In genomic region chr3:138921316-138922292, GRCh38 we compare ENCODE assay signal across 14 cellular contexts. TPM values are rescaled to one million over a fixed set of nuclear protein-coding genes. Genes with fewer than 3 reads are reported as not detected.
DNase-seq lines count a peak whose midpoint lies in the region; FAIRE-seq and TF ChIP-seq lines count a peak whose summit lies in the region.
"Had no signal": no experiment of that assay in that cellular context is flagged by ENCODE, and none has a peak within 500 bp of the region (broad histone marks: within the 10 kb centered on the region; RNA-seq: fewer than 3 reads in every experiment).

No MANE protein-coding gene starts in this region.

- H2AFZ ChIP-seq in mesenchymal stem cell (ENCODE audit: low read depth, low read length): no peak overlapping the region
- H2AFZ ChIP-seq: hepatocyte had no signal

- H3K79me1 ChIP-seq in mesenchymal stem cell (replicated peaks; ENCODE audit: low read length, poor library complexity, severe bottlenecking): no peaks in the 10 kb centered on the region

- CTCF ChIA-PET in BJ (lab: Yijun Ruan, JAX): interaction anchor here (0.5 to 14.1 kb wide), 12 partner anchors 11 to 742 kb away, joined by 3 to 291 read pairs (median 4); partner anchors contain the start of genes CEP70 and FAIM
- CTCF ChIA-PET in CD4-positive, alpha-beta memory T cell (lab: Charles Lee; ENCODE audit: partially characterized antibody): interaction anchor here (0.6 to 18.8 kb wide), 11 partner anchors 7 to 509 kb away, joined by 3 to 739 read pairs (median 9); partner anchors contain the start of gene CEP70

- H3K27me3 Mint-ChIP-seq in CD4-positive, alpha-beta memory T cell: peaks cover 4 to 13% of the 10 kb centered on the region in 2 donors

- no peak overlapping the region for H3K4me3 Mint-ChIP-seq in CD4-positive, alpha-beta memory T cell
- H3K4me3 Mint-ChIP-seq: naive thymus-derived CD4-positive, alpha-beta T cell; stimulated activated naive B cell treated with anti-CD40 and anti-IgM and Interleukin-4, amounts not matched to agents 10 μg/mL and 1 μg/mL and 100 μg/mL, for 72 hours; T-helper 2 cell treated with Interferon-gamma antibody and Interleukin-4, amounts not matched to agents 5 μg/mL and 100 μg/mL, for 36 hours had no signal

- no peak for FAIRE-seq in bronchial epithelial cell (lab: Jason Lieb, UNC)

- no peak overlapping the region for H3K18ac ChIP-seq in mesenchymal stem cell (ENCODE audit: low read depth in 1 of 2, low read length in 2 of 2)

- H2BK12ac ChIP-seq in mesenchymal stem cell (ENCODE audit: low read length in 2 of 2): no peak overlapping the region

- no peak overlapping the region for H3K14ac ChIP-seq in mesenchymal stem cell (ENCODE audit: low read length in 2 of 2)

- peaks cover 11% of the 10 kb centered on the region for H3K4me1 ChIP-seq in mesenchymal stem cell (ENCODE audit: control insufficient read depth, insufficient read depth, low read depth, low read length)
- no peaks in the 10 kb centered on the region for H3K4me1 ChIP-seq in CD4-positive, alpha-beta memory T cell (ENCODE audit: insufficient read depth, low read length)

- H2BK15ac ChIP-seq in mesenchymal stem cell (ENCODE audit: low read depth, poor library complexity, severe bottlenecking): no peak overlapping the region

- H3K27me3 ChIP-seq in BJ (ENCODE audit: control insufficient read depth, insufficient read depth, low read length): peaks cover 4% of the 10 kb centered on the region
- H3K27me3 ChIP-seq in bronchial epithelial cell (ENCODE audit: control insufficient read depth, insufficient read depth, low read length): no peaks in the 10 kb centered on the region
- H3K27me3 ChIP-seq in mesenchymal stem cell (ENCODE audit: control insufficient read depth in 1 of 2, insufficient read depth in 1 of 2, low read length in 2 of 2): peaks cover 0 to 4% of the 10 kb centered on the region in 2 experiments
- H3K27me3 ChIP-seq in CD4-positive, alpha-beta memory T cell (ENCODE audit: insufficient read depth, low read length): peaks cover 3% of the 10 kb centered on the region
- H3K27me3 ChIP-seq: hepatocyte had no signal

- no peak for TF ChIP-seq CTCF in BJ (IDR thresholded peaks at IDR 0.05; ENCODE audit: insufficient read depth, low read depth, low read length)
- TF ChIP-seq CTCF in bronchial epithelial cell (IDR thresholded peaks at IDR 0.05; ENCODE audit: insufficient read depth, low read length, severe bottlenecking): no peak

- intact Hi-C loops in CD4-positive, alpha-beta memory T cell (cut with micrococcal nuclease): loop anchor here (2.0 to 5.0 kb wide), 2 partner anchors 734 to 853 kb away; partner anchors contain the start of gene ARMC8

- 62% methylated on average over 6 of the region's 8 CpGs for WGBS in mesenchymal stem cell

- H3K9me3 ChIP-seq in mesenchymal stem cell (ENCODE audit: control insufficient read depth, low read length): no peaks in the 10 kb centered on the region
- H3K9me3 ChIP-seq in CD4-positive, alpha-beta memory T cell (ENCODE audit: control insufficient read depth in 1 of 2, low read length in 2 of 2): no peaks in the 10 kb centered on the region

- H4K91ac ChIP-seq in mesenchymal stem cell (ENCODE audit: low read length): no peak overlapping the region

- POLR2A ChIA-PET in BJ (lab: Charles Lee): no interaction called here
- POLR2A ChIA-PET in CD4-positive, alpha-beta memory T cell (lab: Charles Lee; ENCODE audit: partially characterized antibody): no interaction called here

- no peak overlapping the region for H2BK5ac ChIP-seq in mesenchymal stem cell (ENCODE audit: low read depth, low read length, poor library complexity, severe bottlenecking)

- H3K4me2 ChIP-seq in mesenchymal stem cell (ENCODE audit: low read length, poor library complexity, severe bottlenecking): no peak overlapping the region
- H3K4me2 ChIP-seq: hepatocyte had no signal

- H3K9ac ChIP-seq in mesenchymal stem cell (ENCODE audit: low read length): peak overlapping the region; percentile 48

- H3K27ac Mint-ChIP-seq in CD4-positive, alpha-beta memory T cell: no peak overlapping the region
- H3K27ac Mint-ChIP-seq: naive thymus-derived CD4-positive, alpha-beta T cell; stimulated activated naive B cell treated with anti-CD40 and anti-IgM and Interleukin-4, amounts not matched to agents 10 μg/mL and 1 μg/mL and 100 μg/mL, for 72 hours; T-helper 2 cell treated with Interferon-gamma antibody and Interleukin-4, amounts not matched to agents 5 μg/mL and 100 μg/mL, for 36 hours had no signal

- H2AK5ac ChIP-seq in mesenchymal stem cell (ENCODE audit: low read length, severe bottlenecking): peak overlapping the region; percentile 68

- H3K9me3 Mint-ChIP-seq in CD4-positive, alpha-beta memory T cell: no peaks in the 10 kb centered on the region
- H3K9me3 Mint-ChIP-seq: naive thymus-derived CD4-positive, alpha-beta T cell; stimulated activated naive B cell treated with anti-CD40 and anti-IgM and Interleukin-4, amounts not matched to agents 10 μg/mL and 1 μg/mL and 100 μg/mL, for 72 hours; T-helper 2 cell treated with Interferon-gamma antibody and Interleukin-4, amounts not matched to agents 5 μg/mL and 100 μg/mL, for 36 hours had no signal

- H3K4ac ChIP-seq in mesenchymal stem cell (ENCODE audit: low read depth in 1 of 2, low read length in 2 of 2): no peak overlapping the region

- no peak overlapping the region for H4K8ac ChIP-seq in mesenchymal stem cell (ENCODE audit: low read length)

- H3K4me3 ChIP-seq in BJ (ENCODE audit: low read depth, low read length) (no peak overlapping the region), bronchial epithelial cell (ENCODE audit: low read depth, low read length) (no peak overlapping the region), mesenchymal stem cell (ENCODE audit: insufficient read depth in 1 of 2, low read depth in 1 of 2, low read length in 2 of 2) (no peak overlapping the region)
- H3K4me3 ChIP-seq in CD4-positive, alpha-beta memory T cell (ENCODE audit: low read length in 2 of 2): no peak overlapping the region
- H3K4me3 ChIP-seq: cardiac muscle cell, hepatocyte had no signal

- H3K4me1 Mint-ChIP-seq in CD4-positive, alpha-beta memory T cell: peaks cover 0 to 1% (median under 1%) of the 10 kb centered on the region in 4 donors

- no peak overlapping the region for H2BK120ac ChIP-seq in mesenchymal stem cell (ENCODE audit: low read depth, low read length)

- peak overlapping the region; percentile 71 for H3K27ac ChIP-seq in mesenchymal stem cell (ENCODE audit: low read length, poor library complexity, severe bottlenecking)
- H3K27ac ChIP-seq in CD4-positive, alpha-beta memory T cell (ENCODE audit: low read depth, low read length): no peak overlapping the region
- H3K27ac ChIP-seq: cardiac muscle cell, hepatocyte had no signal

- no peaks in the 10 kb centered on the region for H3K36me3 Mint-ChIP-seq in CD4-positive, alpha-beta memory T cell
- H3K36me3 Mint-ChIP-seq: naive thymus-derived CD4-positive, alpha-beta T cell; stimulated activated naive B cell treated with anti-CD40 and anti-IgM and Interleukin-4, amounts not matched to agents 10 μg/mL and 1 μg/mL and 100 μg/mL, for 72 hours had no signal

- no peak overlapping the region for H3K23ac ChIP-seq in mesenchymal stem cell (ENCODE audit: low read length in 2 of 2)

- DNase-seq in BJ (ENCODE audit: low read depth) (peak; percentile 65), M059J (ENCODE audit: low read depth) (peak; percentile 98), bronchial epithelial cell (ENCODE audit: low read depth) (peak; percentile 68), mesenchymal stem cell (peak; percentile 53), NCI-H1048 (lab: John Stamatoyannopoulos, UW) (no peak), NCI-H1105 (lab: John Stamatoyannopoulos, UW) (no peak), GM19240 (ENCODE audit: insufficient read length, low spot score) (no peak)
- no peak for DNase-seq in CD4-positive, alpha-beta memory T cell
- DNase-seq: naive thymus-derived CD4-positive, alpha-beta T cell; stimulated activated CD4-positive, alpha-beta T cell treated with anti-CD3 and anti-CD28 coated beads, Interleukin-12 subunit alpha, Interleukin-12 subunit beta, amount 100 ng/mL, for 4 hours; stimulated activated naive B cell treated with anti-CD40 and anti-IgM and Interleukin-4, amounts not matched to agents 10 μg/mL and 1 μg/mL and 100 μg/mL, for 72 hours had no signal

- H3K36me3 ChIP-seq in BJ (ENCODE audit: control insufficient read depth, insufficient read depth, low read length) (no peaks in the 10 kb centered on the region), bronchial epithelial cell (ENCODE audit: control insufficient read depth, insufficient read depth, low read length) (no peaks in the 10 kb centered on the region), mesenchymal stem cell (ENCODE audit: control insufficient read depth in 1 of 2, insufficient read depth in 2 of 2, low read depth in 1 of 2, low read length in 2 of 2) (no peaks in the 10 kb centered on the region)
- H3K36me3 ChIP-seq in CD4-positive, alpha-beta memory T cell (ENCODE audit: insufficient read depth, low read length): no peaks in the 10 kb centered on the region
- H3K36me3 ChIP-seq: cardiac muscle cell had no signal

RNA-seq across cellular contexts. Expression of gene FOXL2, which starts 25.3 kb away (rescaled TPM):
- 0.04 and 0.05 TPM in 2 replicates for polyA plus RNA-seq in BJ (2011; rRNA removed)
- not detected in 2 replicates for polyA minus RNA-seq in BJ (2011; rRNA and poly(A)+ RNA removed)
- 0.22 and 2.3 TPM in 2 replicates for total RNA-seq in M059J (2014; rRNA removed; shearing (Covaris generic))
- 0.26 and 0.51 TPM in 2 replicates for total RNA-seq in bronchial epithelial cell
- polyA plus RNA-seq in mesenchymal stem cell (2013, experiment 1 of 2): 0.07 TPM
- polyA plus RNA-seq in mesenchymal stem cell (2013, experiment 2 of 2): not detected
- total RNA-seq in CD4-positive, alpha-beta memory T cell: not detected
- not detected for polyA plus RNA-seq in CD4-positive, alpha-beta memory T cell
- total RNA-seq: cardiac muscle cell; hepatocyte; naive thymus-derived CD4-positive, alpha-beta T cell had no signal
- polyA plus RNA-seq: cardiac muscle cell; hepatocyte; naive thymus-derived CD4-positive, alpha-beta T cell had no signal

RNA-seq across cellular contexts. Expression of gene FOXL2NB, which starts 25.4 kb away (rescaled TPM):
- polyA plus RNA-seq in BJ (2011; rRNA removed): 0.07 and 0.13 TPM in 2 replicates
- polyA minus RNA-seq in BJ (2011; rRNA and poly(A)+ RNA removed): 0.43 TPM in 1 of 2 replicates, not detected in the other
- total RNA-seq in M059J (2014; rRNA removed; shearing (Covaris generic)): 1.4 and 2.6 TPM in 2 replicates
- under 0.01 and 0.13 TPM in 2 replicates for total RNA-seq in bronchial epithelial cell
- not detected for polyA plus RNA-seq in mesenchymal stem cell (2013, experiment 1 of 2)
- polyA plus RNA-seq in mesenchymal stem cell (2013, experiment 2 of 2): 0.04 TPM
- not detected for total RNA-seq in CD4-positive, alpha-beta memory T cell
- polyA plus RNA-seq in CD4-positive, alpha-beta memory T cell: under 1 TPM in 1 of 2 donors, not detected in 1; 0.04 TPM
- total RNA-seq: cardiac muscle cell; hepatocyte; naive thymus-derived CD4-positive, alpha-beta T cell had no signal
- polyA plus RNA-seq: cardiac muscle cell; hepatocyte; naive thymus-derived CD4-positive, alpha-beta T cell had no signal

Comparison
In these comparisons a context has a peak if more than half of its experiments do, and no peak if none do; other contexts are left out.
1. DNase-seq: peak in BJ (single experiment), M059J (single experiment), bronchial epithelial cell (single experiment) and mesenchymal stem cell (single experiment); none in NCI-H1048 (single experiment), CD4-positive, alpha-beta memory T cell (0 of 5), NCI-H1105 (single experiment) and GM19240 (single experiment).